Comparison of ENCODE assay signal across 8 cellular contexts in the genomic region with DNA sequence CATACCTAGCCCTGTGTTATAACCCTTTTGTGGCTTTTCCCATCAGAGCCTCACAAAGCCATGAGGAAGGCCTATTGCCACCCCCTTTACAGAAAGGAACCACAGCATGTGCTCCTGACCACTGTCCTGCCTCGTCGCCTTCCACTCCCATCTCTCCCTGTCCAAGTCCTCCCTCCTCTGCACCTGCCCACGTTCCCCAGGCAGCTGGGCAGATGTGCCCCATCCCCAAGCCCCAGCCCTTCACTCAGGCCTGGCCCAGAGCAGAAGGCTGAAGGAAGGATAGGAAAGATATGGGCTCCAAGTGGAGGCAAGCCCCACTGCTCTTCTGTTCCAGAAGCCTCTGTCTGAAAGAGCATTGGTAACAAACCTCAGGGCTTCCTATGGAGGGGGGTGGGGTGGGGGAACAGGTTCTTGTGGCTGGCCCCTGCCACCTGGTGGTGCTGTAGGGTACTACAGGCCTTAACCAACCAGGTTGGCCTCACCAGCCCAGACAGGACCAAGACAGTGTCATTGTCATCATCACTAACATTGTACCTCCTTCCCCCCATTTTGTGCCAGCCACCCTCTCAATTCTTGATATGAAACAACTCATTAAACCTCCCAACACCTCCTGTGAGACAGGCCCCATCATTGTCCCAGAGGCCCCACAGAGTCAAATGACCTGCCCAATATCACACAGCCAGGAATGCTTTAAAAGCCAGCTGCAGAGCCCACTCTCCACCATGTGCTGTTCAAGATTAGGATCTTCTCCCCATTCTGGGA. TPM values are rescaled to one million over a fixed set of nuclear protein-coding genes. Genes with fewer than 3 reads are reported as not detected.
DNase-seq lines count a peak whose midpoint lies in the region; ATAC-seq and TF ChIP-seq lines count a peak whose summit lies in the region.

No MANE protein-coding gene starts in this region.

- intact Hi-C loops in Caco-2 (cut with micrococcal nuclease; ENCODE audit: unreplicated experiment) = loop anchor here (1.0 to 2.0 kb wide), 3 partner anchors 87 to 202 kb away; a partner anchor contains a TSS

- H3K27me3 ChIP-seq in Caco-2 (replicated peaks; ENCODE audit: control insufficient read depth, insufficient read depth, low read length) (no peaks in the 10 kb centered on the region), mesendoderm (ENCODE audit: insufficient read depth, low read length, poor library complexity) (no peaks in the 10 kb centered on the region)
- no peaks in the 10 kb centered on the region for H3K27me3 ChIP-seq in effector memory CD4-positive, alpha-beta T cell (replicated peaks; ENCODE audit: control insufficient read depth, insufficient read depth, low read length, poor library complexity, severe bottlenecking)

- no peak overlapping the region for H3K4me2 ChIP-seq in mesendoderm (ENCODE audit: low read length)

- H3K4me1 Mint-ChIP-seq in Caco-2 (ENCODE audit: low read depth, unreplicated experiment) = no peaks in the 10 kb centered on the region

- H3K56ac ChIP-seq in mesendoderm (ENCODE audit: low read length) = no peak overlapping the region

- H2BK120ac ChIP-seq in mesendoderm (ENCODE audit: low read depth, low read length) = no peak overlapping the region

- H3K27ac ChIP-seq in HEK293 (ENCODE audit: extremely low read depth, low read depth, low read length) = no peak overlapping the region
- no peak overlapping the region for H3K27ac ChIP-seq in effector memory CD4-positive, alpha-beta T cell (ENCODE audit: insufficient read depth, low read length, poor library complexity, severe bottlenecking)
- no peak overlapping the region for H3K27ac ChIP-seq in mesendoderm (ENCODE audit: low read depth, low read length)

- POLR2A ChIA-PET in Caco-2 (lab: Charles Lee) (no interaction called here), HEK293 (lab: Yijun Ruan, JAX) (no interaction called here)

- TF ChIP-seq CTCF in Caco-2 (IDR thresholded peaks at IDR 0.05; ENCODE audit: insufficient read depth in 1 of 2, low read depth in 1 of 2, low read length in 1 of 2, severe bottlenecking in 1 of 2, unreplicated experiment in 1 of 2) = peak; percentile 91 to 97
- TF ChIP-seq CTCF in HEK293 (tag by site-specific recombination; IDR thresholded peaks at IDR 0.05) = peak; percentile 72

- no peaks in the 10 kb centered on the region for H3K79me2 ChIP-seq in mesendoderm (ENCODE audit: control insufficient read depth, insufficient read depth, low read length)

- H4K5ac ChIP-seq in mesendoderm (ENCODE audit: low read length) = no peak overlapping the region

- H3K27ac Mint-ChIP-seq in Caco-2 (ENCODE audit: unreplicated experiment) = no peak overlapping the region

- H2BK5ac ChIP-seq in mesendoderm (ENCODE audit: low read length) = no peak overlapping the region

- CTCF ChIA-PET in Caco-2 (lab: Charles Lee) (interaction anchor here (0.6 to 1.9 kb wide), 7 partner anchors 10 to 302 kb away, joined by 3 to 12 read pairs (median 3); a partner anchor contains a TSS), HEK293 (lab: Yijun Ruan, JAX) (interaction anchor here (0.6 to 2.8 kb wide), 15 partner anchors 10 to 146 kb away, joined by 3 to 32 read pairs (median 4); no protein-coding TSS in a partner anchor)

- H3K23ac ChIP-seq in mesendoderm (ENCODE audit: low read length) = no peak overlapping the region

- H3K27me3 Mint-ChIP-seq in Caco-2 (ENCODE audit: insufficient read depth, unreplicated experiment) = no peaks in the 10 kb centered on the region

- H3K9me3 Mint-ChIP-seq in Caco-2 (ENCODE audit: unreplicated experiment) = no peaks in the 10 kb centered on the region

- no peak overlapping the region for H2BK15ac ChIP-seq in mesendoderm (replicated peaks; ENCODE audit: low read depth)

- peaks cover 14% of the 10 kb centered on the region for H3K36me3 Mint-ChIP-seq in Caco-2 (ENCODE audit: insufficient read depth, unreplicated experiment)

- H3K36me3 ChIP-seq in Caco-2 (ENCODE audit: control insufficient read depth, insufficient read depth, low read length) (peaks cover 5% of the 10 kb centered on the region), HEK293 (ENCODE audit: control insufficient read depth in 2 of 2, insufficient read depth in 1 of 2, low read length in 2 of 2) (peaks cover 3 to 92% of the 10 kb centered on the region in 2 experiments; a peak in 2 of 3 replicates), mesendoderm (ENCODE audit: control insufficient read depth, insufficient read depth, low read length) (peaks cover 3% of the 10 kb centered on the region)
- H3K36me3 ChIP-seq in effector memory CD4-positive, alpha-beta T cell (ENCODE audit: control insufficient read depth, insufficient read depth, low read length) = no peaks in the 10 kb centered on the region

- H3K4me3 Mint-ChIP-seq in Caco-2 (ENCODE audit: unreplicated experiment) = no peak overlapping the region

- no TSS peak for BruUV-seq in Caco-2 (replicated peaks; lab: Mats Ljungman, UMichigan)

- no peak overlapping the region for H3K18ac ChIP-seq in mesendoderm (ENCODE audit: low read length)

- peak; percentile 82 to 84 for DNase-seq in Caco-2
- DNase-seq in NK-92 (lab: John Stamatoyannopoulos, UW; ENCODE audit: unreplicated experiment) = peak; percentile 19
- peak; percentile 52 to 76 (median 76) for DNase-seq in activated CD8-positive, alpha-beta memory T cell treated with anti-CD3 and anti-CD28 coated beads for 48 hours (ENCODE audit: low read depth in 2 of 3, low spot score in 2 of 3)
- DNase-seq in effector memory CD4-positive, alpha-beta T cell = peak; percentile 73 to 81 (median 77)
- peak; percentile 85 for DNase-seq in mesendoderm
- DNase-seq in stimulated activated CD8-positive, alpha-beta memory T cell treated with anti-CD3 and anti-CD28 coated beads, Interleukin-15, amount 100 ng/mL, for 48 hours (ENCODE audit: low read depth in 2 of 2) = peak; percentile 62 to 66

- no peak overlapping the region for H3K9ac ChIP-seq in mesendoderm (ENCODE audit: low read length)

- WGBS in mesendoderm (ENCODE audit: extremely low coverage, insufficient coverage, low lambda C conversion rate) = no CpG with 5 or more reads among the region's 3 CpGs

- no peak overlapping the region for H4K8ac ChIP-seq in mesendoderm (ENCODE audit: low read depth, low read length)

- H3K9me3 ChIP-seq in Caco-2 (no peaks in the 10 kb centered on the region), HEK293 (ENCODE audit: control insufficient read depth, insufficient read depth, low read depth, low read length) (no peaks in the 10 kb centered on the region)
- H3K9me3 ChIP-seq in effector memory CD4-positive, alpha-beta T cell (ENCODE audit: control insufficient read depth, low read length) = no peaks in the 10 kb centered on the region

- H2AK5ac ChIP-seq in mesendoderm (ENCODE audit: low read length) = no peak overlapping the region

- no peak for ATAC-seq in GM18873 (IDR thresholded peaks at IDR 0.05; ENCODE audit: low FRiP score, unreplicated experiment)

- H3K4ac ChIP-seq in mesendoderm (ENCODE audit: low read depth, low read length) = no peak overlapping the region

- H3K4me3 ChIP-seq in Caco-2 (ENCODE audit: low read depth, low read length) = no peak overlapping the region
- H3K4me3 ChIP-seq in HEK293 (ENCODE audit: low read depth, low read length) = no peak overlapping the region
- H3K4me3 ChIP-seq in effector memory CD4-positive, alpha-beta T cell (ENCODE audit: insufficient read depth, low read depth, low read length, poor library complexity, severe bottlenecking) = no peak overlapping the region
- no peak overlapping the region for H3K4me3 ChIP-seq in mesendoderm (ENCODE audit: low read length)

- H3K79me1 ChIP-seq in mesendoderm (ENCODE audit: low read length) = no peaks in the 10 kb centered on the region

- no peaks in the 10 kb centered on the region for H3K4me1 ChIP-seq in Caco-2
- no peaks in the 10 kb centered on the region for H3K4me1 ChIP-seq in HEK293 (ENCODE audit: control insufficient read depth, insufficient read depth, low read length)
- no peaks in the 10 kb centered on the region for H3K4me1 ChIP-seq in effector memory CD4-positive, alpha-beta T cell (ENCODE audit: control insufficient read depth, insufficient read depth, low read length, poor library complexity, severe bottlenecking)
- no peaks in the 10 kb centered on the region for H3K4me1 ChIP-seq in mesendoderm (ENCODE audit: control insufficient read depth, low read depth, low read length)

TF ChIP-seq in HEK293, 187 proteins besides CTCF, POLR2A, EP300 and RAD21 (continues in another document):
- TF ChIP-seq HOXC10 (CRISPR knock-in tag; IDR thresholded peaks at IDR 0.05) = no peak
- TF ChIP-seq SCRT1 (tag by site-specific recombination; IDR thresholded peaks at IDR 0.05; ENCODE audit: borderline replicate concordance) = peak; percentile 48; the same call in 1 of the 2 replicates
- TF ChIP-seq ZNF2 (tag by site-specific recombination; IDR thresholded peaks at IDR 0.05) = 0 out of 2 replicates have a peak, but pooled peaks have one; percentile 17
- TF ChIP-seq ZNF558 (tag by site-specific recombination; IDR thresholded peaks at IDR 0.05) = no peak
- TF ChIP-seq, protein P1, sequence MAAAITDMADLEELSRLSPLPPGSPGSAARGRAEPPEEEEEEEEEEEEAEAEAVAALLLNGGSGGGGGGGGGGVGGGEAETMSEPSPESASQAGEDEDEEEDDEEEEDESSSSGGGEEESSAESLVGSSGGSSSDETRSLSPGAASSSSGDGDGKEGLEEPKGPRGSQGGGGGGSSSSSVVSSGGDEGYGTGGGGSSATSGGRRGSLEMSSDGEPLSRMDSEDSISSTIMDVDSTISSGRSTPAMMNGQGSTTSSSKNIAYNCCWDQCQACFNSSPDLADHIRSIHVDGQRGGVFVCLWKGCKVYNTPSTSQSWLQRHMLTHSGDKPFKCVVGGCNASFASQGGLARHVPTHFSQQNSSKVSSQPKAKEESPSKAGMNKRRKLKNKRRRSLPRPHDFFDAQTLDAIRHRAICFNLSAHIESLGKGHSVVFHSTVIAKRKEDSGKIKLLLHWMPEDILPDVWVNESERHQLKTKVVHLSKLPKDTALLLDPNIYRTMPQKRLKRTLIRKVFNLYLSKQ (tag by site-specific recombination; IDR thresholded peaks at IDR 0.05; ENCODE audit: borderline replicate concordance) = no peak
- TF ChIP-seq, protein P2, sequence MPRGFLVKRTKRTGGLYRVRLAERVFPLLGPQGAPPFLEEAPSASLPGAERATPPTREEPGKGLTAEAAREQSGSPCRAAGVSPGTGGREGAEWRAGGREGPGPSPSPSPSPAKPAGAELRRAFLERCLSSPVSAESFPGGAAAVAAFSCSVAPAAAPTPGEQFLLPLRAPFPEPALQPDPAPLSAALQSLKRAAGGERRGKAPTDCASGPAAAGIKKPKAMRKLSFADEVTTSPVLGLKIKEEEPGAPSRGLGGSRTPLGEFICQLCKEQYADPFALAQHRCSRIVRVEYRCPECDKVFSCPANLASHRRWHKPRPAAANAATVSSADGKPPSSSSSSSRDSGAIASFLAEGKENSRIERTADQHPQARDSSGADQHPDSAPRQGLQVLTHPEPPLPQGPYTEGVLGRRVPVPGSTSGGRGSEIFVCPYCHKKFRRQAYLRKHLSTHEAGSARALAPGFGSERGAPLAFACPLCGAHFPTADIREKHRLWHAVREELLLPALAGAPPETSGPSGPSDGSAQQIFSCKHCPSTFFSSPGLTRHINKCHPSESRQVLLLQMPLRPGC (tag by site-specific recombination; IDR thresholded peaks at IDR 0.05) = no peak

RNA-seq across cellular contexts. Expression of a gene that starts 10.0 kb away (rescaled TPM):
- total RNA-seq in Caco-2 (2022) = 28.3 and 32.2 TPM in 2 replicates
- polyA plus RNA-seq in mesendoderm (2013, experiment 1 of 2) = 14.1 TPM
- polyA plus RNA-seq in mesendoderm (2013, experiment 2 of 2) = 13.8 TPM

RNA-seq across cellular contexts. Expression of a gene that starts 53.7 kb away (rescaled TPM):
- total RNA-seq in Caco-2 (2022) = 53.1 and 60.0 TPM in 2 replicates
- 27.9 TPM for polyA plus RNA-seq in mesendoderm (2013, experiment 1 of 2)
- 28.4 TPM for polyA plus RNA-seq in mesendoderm (2013, experiment 2 of 2)

Comparison
In these comparisons a context has a peak if more than half of its experiments do, and no peak if none do; other contexts are left out.
1. DNase-seq: peak in every context shown above with its lines; median percentile 85 in mesendoderm; 83 in Caco-2; 77 in effector memory CD4-positive, alpha-beta T cell; 76 in activated CD8-positive, alpha-beta memory T cell treated with anti-CD3 and anti-CD28 coated beads for 48 hours; 64 in stimulated activated CD8-positive, alpha-beta memory T cell treated with anti-CD3 and anti-CD28 coated beads, Interleukin-15, amount 100 ng/mL, for 48 hours; 19 in NK-92.